Comparison of ENCODE assay signal across 8 cellular contexts in genomic region chr9:93134740-93135444, GRCh38. TPM values are rescaled to one million over a fixed set of nuclear protein-coding genes. Genes with fewer than 3 reads are reported as not detected.
DNase-seq lines count a peak whose midpoint lies in the region; ATAC-seq, FAIRE-seq and TF ChIP-seq lines count a peak whose summit lies in the region.

No MANE protein-coding gene starts in this region.

- H3K9me2 ChIP-seq in OCI-LY1 (ENCODE audit: low read depth, low read length) = no peaks in the 10 kb centered on the region

- H4K20me1 ChIP-seq in OCI-LY1 (ENCODE audit: insufficient read depth, low read length) (no peaks in the 10 kb centered on the region), osteoblast (ENCODE audit: insufficient read depth, low read length) (peaks cover 19% of the 10 kb centered on the region)

- H3K4me2 ChIP-seq in OCI-LY1 (ENCODE audit: low read length) = peak overlapping the region; percentile 97
- H3K4me2 ChIP-seq in osteoblast (ENCODE audit: insufficient read depth, low read length) = peak overlapping the region; percentile 94

- H3K36me3 ChIP-seq in OCI-LY1 (ENCODE audit: insufficient read depth, low read length) = no peaks in the 10 kb centered on the region
- no peaks in the 10 kb centered on the region for H3K36me3 ChIP-seq in osteoblast (ENCODE audit: insufficient read depth, low read length)

- DNase-seq in DMS 273 (lab: John Stamatoyannopoulos, UW; ENCODE audit: unreplicated experiment) = peak; percentile 93
- no peak for DNase-seq in epithelial cell of esophagus (ENCODE audit: low read depth)
- no peak for DNase-seq in osteoblast (ENCODE audit: insufficient read length, low spot score, missing footprints)
- DNase-seq in dermis blood vessel endothelial cell = no peak
- DNase-seq in NCI-H1930 (lab: John Stamatoyannopoulos, UW) = no peak
- DNase-seq in GM19239 (ENCODE audit: insufficient read length, low spot score) = no peak

- H3K9ac ChIP-seq in OCI-LY1 (ENCODE audit: low read length) = peak overlapping the region; percentile 70

- TF ChIP-seq CTCF in OCI-LY1 (IDR thresholded peaks at IDR 0.05; ENCODE audit: low read length) (no peak), epithelial cell of esophagus (IDR thresholded peaks at IDR 0.05; ENCODE audit: insufficient read depth, low read depth, low read length, missing control alignments) (no peak), osteoblast (IDR thresholded peaks at IDR 0.05; ENCODE audit: extremely low read depth, low read depth, low read length) (no peak)

- no peaks in the 10 kb centered on the region for H3F3A ChIP-seq in OCI-LY1 (ENCODE audit: insufficient read depth, low read length)

- H3K9me3 ChIP-seq in OCI-LY1 (ENCODE audit: low read length) = no peaks in the 10 kb centered on the region
- no peaks in the 10 kb centered on the region for H3K9me3 ChIP-seq in osteoblast (ENCODE audit: low read depth, low read length)

- H3K27me3 ChIP-seq in OCI-LY1 (ENCODE audit: insufficient read depth, low read length) = no peaks in the 10 kb centered on the region
- no peaks in the 10 kb centered on the region for H3K27me3 ChIP-seq in osteoblast (ENCODE audit: insufficient read depth, low read length)

- H3K27ac ChIP-seq in OCI-LY1 (ENCODE audit: low read depth, low read length, poor library complexity, severe bottlenecking) (peak overlapping the region; percentile 30), osteoblast (ENCODE audit: low read depth, low read length) (peak overlapping the region; percentile 81)

- no peak for FAIRE-seq in GM19239 (lab: Jason Lieb, UNC)

- H3K79me2 ChIP-seq in OCI-LY1 (ENCODE audit: insufficient read depth, low read length) (no peaks in the 10 kb centered on the region), osteoblast (ENCODE audit: insufficient read depth, low read length) (peaks cover 23% of the 10 kb centered on the region)

- H3K4me1 ChIP-seq in OCI-LY1 (ENCODE audit: insufficient read depth, low read length, severe bottlenecking) (peaks cover 73% of the 10 kb centered on the region), osteoblast (ENCODE audit: insufficient read depth, low read length) (peaks cover 19% of the 10 kb centered on the region)

- H3K4me3 ChIP-seq in OCI-LY1 (ENCODE audit: low read depth, low read length, poor library complexity, severe bottlenecking) (peak overlapping the region; percentile 91), epithelial cell of esophagus (ENCODE audit: low read length) (peak overlapping the region; percentile 62), osteoblast (ENCODE audit: insufficient read depth, low read length) (peak overlapping the region; percentile 82)

- H2AFZ ChIP-seq in OCI-LY1 (ENCODE audit: low read length) (no peak overlapping the region), osteoblast (ENCODE audit: low read length) (peak overlapping the region; percentile 94)

- no peak for ATAC-seq in HG02642 (IDR thresholded peaks at IDR 0.05; ENCODE audit: poor library complexity, unreplicated experiment)

RNA-seq across cellular contexts. Expression of gene NINJ1, which starts 0.8 kb away (rescaled TPM):
- 33.6 and 34.7 TPM in 2 replicates for total RNA-seq in osteoblast
- 35.4 and 52.0 TPM in 2 replicates for total RNA-seq in dermis blood vessel endothelial cell

RNA-seq across cellular contexts. Expression of gene CARD19, which starts 38.9 kb away (rescaled TPM):
- total RNA-seq in osteoblast = 38.4 and 38.6 TPM in 2 replicates
- 70.2 and 74.4 TPM in 2 replicates for total RNA-seq in dermis blood vessel endothelial cell

RNA-seq across cellular contexts. Expression of gene WNK2, which starts 49.0 kb away (rescaled TPM):
- total RNA-seq in osteoblast (not detected in 2 replicates), dermis blood vessel endothelial cell (not detected in 2 replicates)
